Comparison of ENCODE assay signal across 8 cellular contexts in genomic region chr20:54073288-54073687, GRCh38. TPM values are rescaled to one million over a fixed set of nuclear protein-coding genes. Genes with fewer than 3 reads are reported as not detected.
"Had no signal": no experiment of that assay in that cellular context is flagged by ENCODE, and none has a peak within 500 bp of the region (broad histone marks: within the 10 kb centered on the region; RNA-seq: fewer than 3 reads in every experiment).

No MANE protein-coding gene starts in this region.

- DNase-seq: GDM1, GF-D8 had no signal

- FAIRE-seq: G401.6, GM12891, GM12892, GM18507, GM19239 had no signal

RNA-seq across cellular contexts. Expression of gene BCAS1, which starts 2.9 kb away (rescaled TPM):
- total RNA-seq: G401 had no signal
